1 cellular context compared by ENCODE assay signal in the genomic region with DNA sequence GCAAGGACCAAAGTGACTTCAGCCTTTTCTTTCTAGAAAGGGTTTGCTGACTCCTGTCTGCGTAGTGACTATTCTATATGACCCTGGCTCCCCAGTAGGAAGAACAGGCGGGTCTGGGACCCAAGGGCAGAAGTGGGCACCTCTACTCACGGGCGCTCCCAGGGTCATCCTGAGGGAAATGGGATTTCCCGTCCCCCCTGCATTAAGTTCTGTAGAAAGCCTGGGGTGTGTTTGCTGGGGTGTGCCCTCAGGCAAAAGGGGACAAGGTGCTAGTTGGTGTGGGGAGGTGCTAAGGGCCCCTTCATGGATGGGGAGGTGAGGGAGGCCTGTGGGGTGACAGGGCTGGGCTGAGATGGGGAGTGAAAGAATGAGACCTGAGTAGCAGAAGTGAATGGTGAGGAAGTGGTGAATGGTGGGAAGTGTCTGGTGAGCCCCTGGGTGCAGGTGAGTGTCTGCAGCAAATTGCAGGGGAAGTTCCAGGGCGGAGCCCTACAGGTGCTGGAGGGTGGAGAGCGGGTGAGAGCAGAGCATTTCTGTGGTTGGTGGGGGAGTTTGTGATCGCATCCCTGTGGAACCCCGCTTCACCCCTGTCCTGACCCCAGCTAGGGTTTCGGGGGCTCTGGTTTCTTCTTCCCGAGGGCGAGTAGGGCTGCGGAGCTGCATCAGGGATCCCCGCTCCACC.
TF ChIP-seq lines count a peak whose summit lies in the region.

No MANE protein-coding gene starts in this region.

TF ChIP-seq in GM23338, 12 proteins besides CTCF, POLR2A, EP300 and RAD21 (continued from another document):
- TF ChIP-seq, protein P1, sequence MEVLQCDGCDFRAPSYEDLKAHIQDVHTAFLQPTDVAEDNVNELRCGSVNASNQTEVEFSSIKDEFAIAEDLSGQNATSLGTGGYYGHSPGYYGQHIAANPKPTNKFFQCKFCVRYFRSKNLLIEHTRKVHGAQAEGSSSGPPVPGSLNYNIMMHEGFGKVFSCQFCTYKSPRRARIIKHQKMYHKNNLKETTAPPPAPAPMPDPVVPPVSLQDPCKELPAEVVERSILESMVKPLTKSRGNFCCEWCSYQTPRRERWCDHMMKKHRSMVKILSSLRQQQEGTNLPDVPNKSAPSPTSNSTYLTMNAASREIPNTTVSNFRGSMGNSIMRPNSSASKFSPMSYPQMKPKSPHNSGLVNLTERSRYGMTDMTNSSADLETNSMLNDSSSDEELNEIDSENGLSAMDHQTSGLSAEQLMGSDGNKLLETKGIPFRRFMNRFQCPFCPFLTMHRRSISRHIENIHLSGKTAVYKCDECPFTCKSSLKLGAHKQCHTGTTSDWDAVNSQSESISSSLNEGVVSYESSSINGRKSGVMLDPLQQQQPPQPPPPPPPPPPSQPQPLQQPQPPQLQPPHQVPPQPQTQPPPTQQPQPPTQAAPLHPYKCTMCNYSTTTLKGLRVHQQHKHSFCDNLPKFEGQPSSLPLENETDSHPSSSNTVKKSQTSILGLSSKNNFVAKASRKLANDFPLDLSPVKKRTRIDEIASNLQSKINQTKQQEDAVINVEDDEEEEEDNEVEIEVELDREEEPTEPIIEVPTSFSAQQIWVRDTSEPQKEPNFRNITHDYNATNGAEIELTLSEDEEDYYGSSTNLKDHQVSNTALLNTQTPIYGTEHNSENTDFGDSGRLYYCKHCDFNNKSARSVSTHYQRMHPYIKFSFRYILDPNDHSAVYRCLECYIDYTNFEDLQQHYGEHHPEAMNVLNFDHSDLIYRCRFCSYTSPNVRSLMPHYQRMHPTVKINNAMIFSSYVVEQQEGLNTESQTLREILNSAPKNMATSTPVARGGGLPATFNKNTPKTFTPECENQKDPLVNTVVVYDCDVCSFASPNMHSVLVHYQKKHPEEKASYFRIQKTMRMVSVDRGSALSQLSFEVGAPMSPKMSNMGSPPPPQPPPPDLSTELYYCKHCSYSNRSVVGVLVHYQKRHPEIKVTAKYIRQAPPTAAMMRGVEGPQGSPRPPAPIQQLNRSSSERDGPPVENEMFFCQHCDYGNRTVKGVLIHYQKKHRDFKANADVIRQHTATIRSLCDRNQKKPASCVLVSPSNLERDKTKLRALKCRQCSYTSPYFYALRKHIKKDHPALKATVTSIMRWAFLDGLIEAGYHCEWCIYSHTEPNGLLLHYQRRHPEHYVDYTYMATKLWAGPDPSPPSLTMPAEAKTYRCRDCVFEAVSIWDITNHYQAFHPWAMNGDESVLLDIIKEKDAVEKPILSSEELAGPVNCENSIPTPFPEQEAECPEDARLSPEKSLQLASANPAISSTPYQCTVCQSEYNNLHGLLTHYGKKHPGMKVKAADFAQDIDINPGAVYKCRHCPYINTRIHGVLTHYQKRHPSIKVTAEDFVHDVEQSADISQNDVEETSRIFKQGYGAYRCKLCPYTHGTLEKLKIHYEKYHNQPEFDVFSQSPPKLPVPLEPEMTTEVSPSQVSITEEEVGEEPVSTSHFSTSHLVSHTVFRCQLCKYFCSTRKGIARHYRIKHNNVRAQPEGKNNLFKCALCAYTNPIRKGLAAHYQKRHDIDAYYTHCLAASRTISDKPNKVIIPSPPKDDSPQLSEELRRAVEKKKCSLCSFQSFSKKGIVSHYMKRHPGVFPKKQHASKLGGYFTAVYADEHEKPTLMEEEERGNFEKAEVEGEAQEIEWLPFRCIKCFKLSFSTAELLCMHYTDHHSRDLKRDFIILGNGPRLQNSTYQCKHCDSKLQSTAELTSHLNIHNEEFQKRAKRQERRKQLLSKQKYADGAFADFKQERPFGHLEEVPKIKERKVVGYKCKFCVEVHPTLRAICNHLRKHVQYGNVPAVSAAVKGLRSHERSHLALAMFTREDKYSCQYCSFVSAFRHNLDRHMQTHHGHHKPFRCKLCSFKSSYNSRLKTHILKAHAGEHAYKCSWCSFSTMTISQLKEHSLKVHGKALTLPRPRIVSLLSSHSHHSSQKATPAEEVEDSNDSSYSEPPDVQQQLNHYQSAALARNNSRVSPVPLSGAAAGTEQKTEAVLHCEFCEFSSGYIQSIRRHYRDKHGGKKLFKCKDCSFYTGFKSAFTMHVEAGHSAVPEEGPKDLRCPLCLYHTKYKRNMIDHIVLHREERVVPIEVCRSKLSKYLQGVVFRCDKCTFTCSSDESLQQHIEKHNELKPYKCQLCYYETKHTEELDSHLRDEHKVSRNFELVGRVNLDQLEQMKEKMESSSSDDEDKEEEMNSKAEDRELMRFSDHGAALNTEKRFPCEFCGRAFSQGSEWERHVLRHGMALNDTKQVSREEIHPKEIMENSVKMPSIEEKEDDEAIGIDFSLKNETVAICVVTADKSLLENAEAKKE (CRISPR knock-in tag; IDR thresholded peaks at IDR 0.05) = no peak
- no peak for TF ChIP-seq CREB1 (CRISPR knock-in tag; IDR thresholded peaks at IDR 0.05; ENCODE audit: low read depth)
- TF ChIP-seq NANOG (IDR thresholded peaks at IDR 0.05; ENCODE audit: borderline replicate concordance) = no peak
- no peak for TF ChIP-seq JUNB (IDR thresholded peaks at IDR 0.05; ENCODE audit: unreplicated experiment)
- no peak for TF ChIP-seq ZNF331 (CRISPR knock-in tag; IDR thresholded peaks at IDR 0.05; ENCODE audit: low read depth)
